Comparison of ENCODE assay signal across 12 cellular contexts in genomic region chr20:47241345-47241781, GRCh38.
DNase-seq lines count a peak whose midpoint lies in the region; ATAC-seq and TF ChIP-seq lines count a peak whose summit lies in the region.
"Had no signal": no experiment of that assay in that cellular context is flagged by ENCODE, and none has a peak within 500 bp of the region (broad histone marks: within the 10 kb centered on the region; RNA-seq: fewer than 3 reads in every experiment).

No MANE protein-coding gene starts in this region.

- in situ Hi-C loops in mammary epithelial cell (cut with MboI; ENCODE audit: low sequenced_read_pairs in 2 of 2), result no loop called here

- BruUV-seq in MCF 10A (replicated peaks; lab: Mats Ljungman, UMichigan) (no TSS peak), mammary epithelial cell (replicated peaks; lab: Mats Ljungman, UMichigan) (no TSS peak)

- H3K4me3 ChIP-seq in mammary epithelial cell (replicated peaks in 1 of 3; ENCODE audit: insufficient read depth in 1 of 3, low read depth in 2 of 3, low read length in 3 of 3), result no peak overlapping the region
- H3K4me3 ChIP-seq in left lung, result no peak overlapping the region
- H3K4me3 ChIP-seq in uterus, result no peak overlapping the region
- H3K4me3 ChIP-seq: SK-N-MC had no signal

- TF ChIP-seq POLR2A in uterus (IDR thresholded peaks at IDR 0.05), result no peak

- dilution Hi-C loops in mammary epithelial cell (cut with HindIII; ENCODE audit: low sequenced_read_pairs), result no loop called here

- H3K9me3 ChIP-seq in mammary epithelial cell (replicated peaks; ENCODE audit: insufficient read depth, low read length) (no peaks in the 10 kb centered on the region), left lung (no peaks in the 10 kb centered on the region), uterus (no peaks in the 10 kb centered on the region)

- no peak overlapping the region for H2AFZ ChIP-seq in mammary epithelial cell (ENCODE audit: low read depth, low read length)

- no peak overlapping the region for H3K4me3 Mint-ChIP-seq in MCF 10A (ENCODE audit: unreplicated experiment)
- H3K4me3 Mint-ChIP-seq: activated CD4-positive, alpha-beta T cell treated with anti-CD3 and anti-CD28 coated beads, Interleukin-2, amount 10 ng/mL, durations not matched to agents 7 days and 5 days had no signal

- H3K27me3 ChIP-seq in mammary epithelial cell (ENCODE audit: insufficient read depth, low read length) (no peaks in the 10 kb centered on the region), left lung (no peaks in the 10 kb centered on the region), uterus (no peaks in the 10 kb centered on the region)

- intact Hi-C loops in MCF 10A (cut with micrococcal nuclease) (no loop called here), mammary epithelial cell (cut with micrococcal nuclease) (no loop called here), left lung (cut with DNase I) (no loop called here), uterus (cut with DNase I; ENCODE audit: low total_unique reads) (no loop called here)

- H3K4me2 ChIP-seq in mammary epithelial cell (ENCODE audit: insufficient read depth, low read depth, low read length), result no peak overlapping the region

- H3K4me1 ChIP-seq in mammary epithelial cell (ENCODE audit: insufficient read depth, low read length), result peaks cover 3% of the 10 kb centered on the region
- peaks cover 5% of the 10 kb centered on the region in 2 donors for H3K4me1 ChIP-seq in left lung
- H3K4me1 ChIP-seq in uterus, result no peaks in the 10 kb centered on the region

- H3K4me1 Mint-ChIP-seq in MCF 10A (ENCODE audit: insufficient read depth, unreplicated experiment), result peaks cover 5% of the 10 kb centered on the region
- H3K4me1 Mint-ChIP-seq: activated CD4-positive, alpha-beta T cell treated with anti-CD3 and anti-CD28 coated beads, Interleukin-2, amount 10 ng/mL, durations not matched to agents 7 days and 5 days had no signal

- no peak for DNase-seq in MCF 10A (ENCODE audit: unreplicated experiment)
- no peak for DNase-seq in mammary epithelial cell
- peak; percentile 48 for DNase-seq in astrocyte of the hippocampus (ENCODE audit: low read depth, low spot score)
- no peak for DNase-seq in left lung
- peak; percentile 40 to 57 for DNase-seq in uterus
- DNase-seq in stimulated activated CD8-positive, alpha-beta memory T cell treated with anti-CD3 and anti-CD28 coated beads, Interleukin-4, amount 100 ng/mL, for 48 hours, result no peak
- DNase-seq: activated CD4-positive, alpha-beta T cell treated with anti-CD3 and anti-CD28 coated beads, Interleukin-2, amount 10 ng/mL, durations not matched to agents 7 days and 5 days; activated gamma-delta T cell; KBM-7 had no signal

- H3K79me2 ChIP-seq in mammary epithelial cell (ENCODE audit: insufficient read depth, low read length), result peaks cover 40% of the 10 kb centered on the region

- POLR2A ChIA-PET in MCF 10A (lab: Yijun Ruan, JAX), result interaction anchor here (0.9 kb wide), 1 partner anchor 33 kb away, joined by 4 read pairs; no protein-coding TSS in a partner anchor

- H3K27ac ChIP-seq in mammary epithelial cell (ENCODE audit: insufficient read depth, low read depth, low read length) (no peak overlapping the region), left lung (no peak overlapping the region), uterus (no peak overlapping the region)
- H3K27ac ChIP-seq: SK-N-MC had no signal

- H3K27me3 Mint-ChIP-seq in MCF 10A (ENCODE audit: insufficient read depth, unreplicated experiment), result no peaks in the 10 kb centered on the region
- H3K27me3 Mint-ChIP-seq: activated CD4-positive, alpha-beta T cell treated with anti-CD3 and anti-CD28 coated beads, Interleukin-2, amount 10 ng/mL, durations not matched to agents 7 days and 5 days had no signal

- WGBS in mammary epithelial cell (ENCODE audit: low coverage, missing lambda C conversion rate), result 96% methylated on average over 8 of the region's 8 CpGs

- peaks cover 100% of the 10 kb centered on the region for H3K36me3 Mint-ChIP-seq in MCF 10A (ENCODE audit: insufficient read depth, unreplicated experiment)

- H3K9ac ChIP-seq in mammary epithelial cell (ENCODE audit: insufficient read depth, low read length), result no peak overlapping the region

- H3K36me3 ChIP-seq in mammary epithelial cell (ENCODE audit: insufficient read depth, low read length), result peaks cover 39% of the 10 kb centered on the region
- H3K36me3 ChIP-seq in left lung, result peaks cover 0 to 83% of the 10 kb centered on the region in 2 donors
- no peaks in the 10 kb centered on the region for H3K36me3 ChIP-seq in uterus

- H3K9me3 Mint-ChIP-seq in MCF 10A (ENCODE audit: unreplicated experiment), result no peaks in the 10 kb centered on the region
- H3K9me3 Mint-ChIP-seq: activated CD4-positive, alpha-beta T cell treated with anti-CD3 and anti-CD28 coated beads, Interleukin-2, amount 10 ng/mL, durations not matched to agents 7 days and 5 days had no signal

- no peak for TF ChIP-seq CTCF in MCF 10A (IDR thresholded peaks at IDR 0.05; ENCODE audit: unreplicated experiment)
- TF ChIP-seq CTCF in mammary epithelial cell (conservative IDR thresholded peaks at IDR 0.05 in 1 of 2, IDR thresholded peaks at IDR 0.05 in 1 of 2; ENCODE audit: extremely low read depth in 1 of 2, insufficient read depth in 1 of 2, low read depth in 1 of 2, low read length in 2 of 2), result no peak
- no peak for TF ChIP-seq CTCF in left lung (IDR thresholded peaks at IDR 0.05)
- TF ChIP-seq CTCF in uterus (IDR thresholded peaks at IDR 0.05), result no peak

- CTCF ChIA-PET in MCF 10A (lab: Yijun Ruan, JAX), result interaction anchor here (0.6 to 3.0 kb wide), 6 partner anchors 13 to 489 kb away, joined by 3 to 12 read pairs (median 5); no protein-coding TSS in a partner anchor
- CTCF ChIA-PET in mammary epithelial cell (lab: Charles Lee; ENCODE audit: low non-redundant PET), result no interaction called here

- ATAC-seq in left lung (peak; percentile 64), GM18867 (IDR thresholded peaks at IDR 0.05; ENCODE audit: unreplicated experiment) (no peak), GM21717 (IDR thresholded peaks at IDR 0.05; ENCODE audit: unreplicated experiment) (no peak)

- H3K27ac Mint-ChIP-seq in MCF 10A (ENCODE audit: low read depth, unreplicated experiment), result peak overlapping the region; percentile 27
- H3K27ac Mint-ChIP-seq: activated CD4-positive, alpha-beta T cell treated with anti-CD3 and anti-CD28 coated beads, Interleukin-2, amount 10 ng/mL, durations not matched to agents 7 days and 5 days had no signal

- H4K20me1 ChIP-seq in mammary epithelial cell (ENCODE audit: insufficient read depth, low read length), result no peaks in the 10 kb centered on the region

Comparison
In these comparisons a context has a peak if more than half of its experiments do, and no peak if none do; other contexts are left out.
1. DNase-seq: peak in astrocyte of the hippocampus (single experiment) and uterus (2 of 2); none in MCF 10A (single experiment), mammary epithelial cell (single experiment), left lung (0 of 2) and stimulated activated CD8-positive, alpha-beta memory T cell treated with anti-CD3 and anti-CD28 coated beads, Interleukin-4, amount 100 ng/mL, for 48 hours (single experiment).